10 cellular contexts compared by ENCODE assay signal in the genomic region with DNA sequence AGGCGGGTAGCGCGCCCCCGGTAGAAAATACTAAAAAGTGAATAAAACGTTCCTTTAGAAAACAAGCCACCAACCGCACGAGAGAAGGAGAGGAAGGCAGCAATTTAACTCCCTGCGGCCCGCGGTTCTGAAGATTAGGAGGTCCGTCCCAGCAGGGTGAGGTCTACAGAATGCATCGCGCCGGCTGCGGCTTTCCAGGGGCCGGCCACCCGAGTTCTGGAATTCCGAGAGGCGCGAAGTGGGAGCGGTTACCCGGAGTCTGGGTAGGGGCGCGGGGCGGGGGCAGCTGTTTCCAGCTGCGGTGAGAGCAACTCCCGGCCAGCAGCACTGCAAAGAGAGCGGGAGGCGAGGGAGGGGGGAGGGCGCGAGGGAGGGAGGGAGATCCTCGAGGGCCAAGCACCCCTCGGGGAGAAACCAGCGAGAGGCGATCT.
DNase-seq lines count a peak whose midpoint lies in the region; ATAC-seq, FAIRE-seq and TF ChIP-seq lines count a peak whose summit lies in the region.
"Had no signal": no experiment of that assay in that cellular context is flagged by ENCODE, and none has a peak within 500 bp of the region (broad histone marks: within the 10 kb centered on the region; RNA-seq: fewer than 3 reads in every experiment).

No MANE protein-coding gene starts in this region.

- FAIRE-seq in D721Med (lab: Jason Lieb, UNC) = no peak

- ATAC-seq in GM21447 (IDR thresholded peaks at IDR 0.05; ENCODE audit: unreplicated experiment) (no peak), HG03108 (IDR thresholded peaks at IDR 0.05; ENCODE audit: unreplicated experiment) (no peak), HG03521 (IDR thresholded peaks at IDR 0.05; ENCODE audit: unreplicated experiment) (no peak)

- peak overlapping the region; percentile 35 for H3K4me3 ChIP-seq in fibroblast of pulmonary artery (replicated peaks; ENCODE audit: low read depth, low read length)

- peak; percentile 53 for DNase-seq in D721Med (ENCODE audit: insufficient read length, low spot score)
- DNase-seq in NCI-H446 treated with DMSO at 0.1 percent for 48 hours (lab: John Stamatoyannopoulos, UW) = peak; percentile 42
- no peak for DNase-seq in fibroblast of pulmonary artery (ENCODE audit: low read depth)
- peak; percentile 8 for DNase-seq in occipital lobe (lab: John Stamatoyannopoulos, UW)
- no peak for DNase-seq in HK-2 (ENCODE audit: unreplicated experiment)
- DNase-seq: activated CD4-positive, alpha-beta T cell treated with anti-CD3 and anti-CD28 coated beads, Interleukin-2, amount 50 U/mL, for 1 hour; NCI-H1417 had no signal

- no peak for TF ChIP-seq CTCF in D721Med (IDR thresholded peaks at IDR 0.05; ENCODE audit: insufficient read depth, missing control alignments)
- no peak for TF ChIP-seq CTCF in fibroblast of pulmonary artery (IDR thresholded peaks at IDR 0.05; ENCODE audit: low read length, missing control alignments)

Comparison
In these comparisons a context has a peak if more than half of its experiments do, and no peak if none do; other contexts are left out.
1. DNase-seq: peak in D721Med (single experiment), NCI-H446 treated with DMSO at 0.1 percent for 48 hours (single experiment) and occipital lobe (single experiment); none in fibroblast of pulmonary artery (single experiment) and HK-2 (single experiment).